In the genomic region with DNA sequence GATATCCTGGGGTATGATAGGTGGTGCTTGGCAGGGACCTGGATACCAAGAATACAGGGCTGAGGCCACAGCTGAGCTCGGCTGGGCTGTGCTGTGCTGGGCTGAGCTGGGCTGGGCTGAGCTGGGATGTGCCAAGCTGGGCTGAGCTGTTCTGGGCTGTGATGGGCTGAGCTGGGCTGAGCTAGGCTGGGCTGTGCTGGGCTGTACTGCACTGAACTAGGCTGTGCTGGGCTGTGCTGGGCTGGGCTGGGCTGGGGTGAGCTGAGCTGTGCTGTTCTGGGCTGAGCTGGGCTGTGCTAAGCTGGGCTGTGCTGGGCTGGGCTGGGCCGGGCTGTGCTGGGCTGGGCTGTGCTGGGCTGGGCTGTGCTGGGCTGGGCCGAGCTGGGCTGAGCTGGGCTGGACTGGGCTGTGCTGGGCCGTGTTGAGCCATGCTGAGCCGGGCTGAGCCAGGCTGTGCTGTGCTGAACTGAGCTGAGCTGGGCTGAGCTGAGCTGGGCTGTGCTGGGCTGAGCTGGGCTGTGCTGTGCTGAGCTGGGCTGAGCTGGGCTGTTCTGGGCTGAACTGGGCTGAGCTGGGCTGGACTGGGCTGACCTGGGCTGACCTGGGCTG, we compare ENCODE assay signal across 30 cellular contexts.
DNase-seq lines count a peak whose midpoint lies in the region; ATAC-seq, FAIRE-seq and TF ChIP-seq lines count a peak whose summit lies in the region.
"Had no signal": no experiment of that assay in that cellular context is flagged by ENCODE, and none has a peak within 500 bp of the region (broad histone marks: within the 10 kb centered on the region; RNA-seq: fewer than 3 reads in every experiment).

No MANE protein-coding gene starts in this region.

- no peak overlapping the region for H4K8ac ChIP-seq in mesendoderm (ENCODE audit: low read depth, low read length)

- H2AK5ac ChIP-seq in mesendoderm (ENCODE audit: low read length) = no peak overlapping the region

- H3K4me1 ChIP-seq in RWPE2 (ENCODE audit: insufficient read depth, poor library complexity, severe bottlenecking) = no peaks in the 10 kb centered on the region
- H3K4me1 ChIP-seq in mesendoderm (ENCODE audit: control insufficient read depth, low read depth, low read length) = no peaks in the 10 kb centered on the region
- peaks cover 34 to 55% of the 10 kb centered on the region in 2 donors for H3K4me1 ChIP-seq in thoracic aorta (ENCODE audit: control insufficient read depth in 1 of 2, low read depth in 2 of 2)
- H3K4me1 ChIP-seq: breast epithelium, psoas muscle, SJSA1 had no signal

- H3K9ac ChIP-seq in mesendoderm (ENCODE audit: low read length) = no peak overlapping the region

- H3K27ac ChIP-seq in RWPE2 (ENCODE audit: poor library complexity, severe bottlenecking) (no peak overlapping the region), mesendoderm (ENCODE audit: low read depth, low read length) (no peak overlapping the region), thoracic aorta (peak overlapping the region; percentile 70 to 87)
- H3K27ac ChIP-seq: breast epithelium, psoas muscle, SJSA1, WERI-Rb-1 had no signal

- no peak overlapping the region for H2BK120ac ChIP-seq in mesendoderm (ENCODE audit: low read depth, low read length)

- H3K18ac ChIP-seq in mesendoderm (ENCODE audit: low read length) = no peak overlapping the region

- no peak overlapping the region for H3K4me2 ChIP-seq in mesendoderm (ENCODE audit: low read length)

- peaks cover 10% of the 10 kb centered on the region for H3K27me3 Mint-ChIP-seq in activated T-cell treated with anti-CD3 and anti-CD28 coated beads, Interleukin-2, amount 50 U/mL, for 4 hours (ENCODE audit: low read depth)
- H3K27me3 Mint-ChIP-seq: activated naive CD4-positive, alpha-beta T cell treated with anti-CD3 and anti-CD28 coated beads, Interleukin-2, amount 50 U/mL, for 24 hours had no signal

- DNase-seq in activated T-cell treated with anti-CD3 and anti-CD28 coated beads, Interleukin-2, amount 50 U/mL, for 4 hours = no peak
- DNase-seq in activated T-cell treated with anti-CD3 and anti-CD28 coated beads for 4 hours (no peak), RWPE2 (ENCODE audit: low spot score) (no peak), mesendoderm (peak; percentile 1), thoracic aorta (ENCODE audit: low spot score) (no peak), GM19238 (ENCODE audit: insufficient read length, low spot score) (no peak), H54 (ENCODE audit: insufficient read length, low spot score) (no peak)
- DNase-seq: activated CD4-positive, alpha-beta T cell treated with anti-CD3 and anti-CD28 coated beads for 4 hours; amniotic stem cell; effector CD8-positive, alpha-beta T cell; GDM1; HCEC 1CT; naive B cell; NCI-H1048; NCI-H2107; NCI-H748 treated with DMSO at 0.1 percent for 48 hours; nucleus accumbens; psoas muscle; stimulated activated CD4-positive, alpha-beta T cell treated with anti-CD3 and anti-CD28 coated beads, Interleukin-4, amount 100 ng/mL, for 24 hours; substantia nigra; WERI-Rb-1 had no signal

- no peak overlapping the region for H2BK15ac ChIP-seq in mesendoderm (replicated peaks; ENCODE audit: low read depth)

- no peaks in the 10 kb centered on the region for H3K36me3 Mint-ChIP-seq in activated T-cell treated with anti-CD3 and anti-CD28 coated beads, Interleukin-2, amount 50 U/mL, for 4 hours (ENCODE audit: insufficient read depth)
- H3K36me3 Mint-ChIP-seq: activated naive CD4-positive, alpha-beta T cell treated with anti-CD3 and anti-CD28 coated beads, Interleukin-2, amount 50 U/mL, for 24 hours; naive B cell had no signal

- H3K23ac ChIP-seq in mesendoderm (ENCODE audit: low read length) = no peak overlapping the region

- peak; percentile 12 to 30 for ATAC-seq in activated T-cell treated with anti-CD3 and anti-CD28 coated beads, Interleukin-2, amount 50 U/mL, for 4 hours
- ATAC-seq in RWPE2 (ENCODE audit: low read depth) = peak; percentile 13; the same call in 1 of the 3 replicates
- ATAC-seq in thoracic aorta (ENCODE audit: insufficient number of reproducible peaks, low FRiP score, low read depth) = no peak
- no peak for ATAC-seq in HG02571 (IDR thresholded peaks at IDR 0.05; ENCODE audit: unreplicated experiment)

- H3K4me3 ChIP-seq in RWPE2 (ENCODE audit: severe bottlenecking) = no peak overlapping the region
- H3K4me3 ChIP-seq in mesendoderm (ENCODE audit: low read length) = no peak overlapping the region
- H3K4me3 ChIP-seq in thoracic aorta = peak overlapping the region; percentile 13
- H3K4me3 ChIP-seq: breast epithelium, psoas muscle, SJSA1 had no signal

- no CpG with 5 or more reads among the region's 5 CpGs for WGBS in mesendoderm (ENCODE audit: extremely low coverage, insufficient coverage, low lambda C conversion rate)

- no peaks in the 10 kb centered on the region for H3K9me3 ChIP-seq in RWPE2 (ENCODE audit: severe bottlenecking)
- peaks cover 3% of the 10 kb centered on the region for H3K9me3 ChIP-seq in thoracic aorta
- H3K9me3 ChIP-seq: psoas muscle, SJSA1 had no signal

- TF ChIP-seq CTCF in RWPE2 (IDR thresholded peaks at IDR 0.05; ENCODE audit: poor library complexity, severe bottlenecking) (no peak), thoracic aorta (IDR thresholded peaks at IDR 0.05) (no peak)

- no peak for FAIRE-seq in H54 (lab: Jason Lieb, UNC)
- FAIRE-seq: colon, HTR-8/SVneo, islet of Langerhans, RCC 7860 had no signal

- H3K79me1 ChIP-seq in mesendoderm (ENCODE audit: low read length) = no peaks in the 10 kb centered on the region

- no peak overlapping the region for H2BK5ac ChIP-seq in mesendoderm (ENCODE audit: low read length)

- no peaks in the 10 kb centered on the region for H3K79me2 ChIP-seq in mesendoderm (ENCODE audit: control insufficient read depth, insufficient read depth, low read length)

- H3K36me3 ChIP-seq in RWPE2 (ENCODE audit: low read depth) (no peaks in the 10 kb centered on the region), mesendoderm (ENCODE audit: control insufficient read depth, insufficient read depth, low read length) (no peaks in the 10 kb centered on the region), thoracic aorta (no peaks in the 10 kb centered on the region)
- H3K36me3 ChIP-seq: breast epithelium, SJSA1, WERI-Rb-1 had no signal

- H3K4me3 Mint-ChIP-seq in activated T-cell treated with anti-CD3 and anti-CD28 coated beads, Interleukin-2, amount 50 U/mL, for 4 hours = no peak overlapping the region
- H3K4me3 Mint-ChIP-seq: activated naive CD4-positive, alpha-beta T cell treated with anti-CD3 and anti-CD28 coated beads, Interleukin-2, amount 50 U/mL, for 24 hours; mesothelial cell of epicardium had no signal

- no peak overlapping the region for H3K4ac ChIP-seq in mesendoderm (ENCODE audit: low read depth, low read length)

- no peak for TF ChIP-seq POLR2A in H54 (IDR thresholded peaks at IDR 0.05; ENCODE audit: low read depth, low read length)

- H3K4me1 Mint-ChIP-seq in activated T-cell treated with anti-CD3 and anti-CD28 coated beads, Interleukin-2, amount 50 U/mL, for 4 hours (ENCODE audit: low read depth) = no peaks in the 10 kb centered on the region
- H3K4me1 Mint-ChIP-seq: activated naive CD4-positive, alpha-beta T cell treated with anti-CD3 and anti-CD28 coated beads, Interleukin-2, amount 50 U/mL, for 24 hours; mesothelial cell of epicardium had no signal

- no peak overlapping the region for H3K56ac ChIP-seq in mesendoderm (ENCODE audit: low read length)

- no peaks in the 10 kb centered on the region for H3K9me3 Mint-ChIP-seq in activated T-cell treated with anti-CD3 and anti-CD28 coated beads, Interleukin-2, amount 50 U/mL, for 4 hours
- H3K9me3 Mint-ChIP-seq: activated naive CD4-positive, alpha-beta T cell treated with anti-CD3 and anti-CD28 coated beads, Interleukin-2, amount 50 U/mL, for 24 hours had no signal

- H4K5ac ChIP-seq in mesendoderm (ENCODE audit: low read length) = no peak overlapping the region

- H3K27me3 ChIP-seq in RWPE2 (ENCODE audit: insufficient read depth, poor library complexity, severe bottlenecking) (no peaks in the 10 kb centered on the region), mesendoderm (ENCODE audit: insufficient read depth, low read length, poor library complexity) (no peaks in the 10 kb centered on the region), thoracic aorta (replicated peaks; ENCODE audit: insufficient read depth) (no peaks in the 10 kb centered on the region)
- H3K27me3 ChIP-seq: SJSA1 had no signal

Comparison
In these comparisons a context has a peak if more than half of its experiments do, and no peak if none do; other contexts are left out.
1. ATAC-seq: peak in activated T-cell treated with anti-CD3 and anti-CD28 coated beads, Interleukin-2, amount 50 U/mL, for 4 hours (2 of 2) and RWPE2 (single experiment); none in thoracic aorta (single experiment) and HG02571 (single experiment).
2. H3K27ac ChIP-seq: peak in thoracic aorta (2 of 2); none in RWPE2 (single experiment) and mesendoderm (single experiment).